In the genomic region with DNA sequence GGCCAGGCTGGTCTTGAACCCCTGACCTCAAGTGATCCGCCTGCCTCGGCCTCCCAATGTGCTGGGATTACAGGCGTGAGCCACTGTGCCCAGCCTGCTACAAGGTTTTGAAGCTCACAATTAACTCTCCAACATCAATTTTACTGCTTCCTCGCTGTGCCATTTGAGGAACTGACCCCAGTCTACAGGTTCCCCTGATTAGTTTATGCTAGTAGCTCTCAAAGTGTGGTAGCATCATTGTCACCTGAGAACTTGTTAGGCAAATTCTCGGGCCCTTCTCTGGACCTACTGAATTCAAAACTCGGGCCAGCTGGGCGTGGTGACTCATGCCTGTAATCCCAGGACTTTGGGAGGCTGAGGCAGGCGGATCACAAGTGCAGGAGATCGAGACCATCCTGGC, we compare ENCODE assay signal across 18 cellular contexts. TPM values are rescaled to one million over a fixed set of nuclear protein-coding genes. Genes with fewer than 3 reads are reported as not detected.
DNase-seq lines count a peak whose midpoint lies in the region; ATAC-seq and TF ChIP-seq lines count a peak whose summit lies in the region.
"Had no signal": no experiment of that assay in that cellular context is flagged by ENCODE, and none has a peak within 500 bp of the region (broad histone marks: within the 10 kb centered on the region; RNA-seq: fewer than 3 reads in every experiment).

No MANE protein-coding gene starts in this region.

- H3K36me3 Mint-ChIP-seq in Caco-2 (ENCODE audit: insufficient read depth, unreplicated experiment): no peaks in the 10 kb centered on the region

- no peaks in the 10 kb centered on the region for H3K4me1 Mint-ChIP-seq in Caco-2 (ENCODE audit: low read depth, unreplicated experiment)

- H3F3A ChIP-seq in DOHH2 (ENCODE audit: control insufficient read depth, insufficient read depth): peaks cover 9% of the 10 kb centered on the region

- H3K4me1 ChIP-seq in DOHH2 (ENCODE audit: control insufficient read depth, low read length) (peaks cover 69% of the 10 kb centered on the region), OCI-LY3 (ENCODE audit: low read length) (peaks cover 47% of the 10 kb centered on the region), Caco-2 (no peaks in the 10 kb centered on the region)

- intact Hi-C loops in Caco-2 (cut with micrococcal nuclease; ENCODE audit: unreplicated experiment): no loop called here

- H3K79me2 ChIP-seq in DOHH2 (ENCODE audit: control insufficient read depth, low read length) (no peaks in the 10 kb centered on the region), OCI-LY3 (ENCODE audit: low read length) (no peaks in the 10 kb centered on the region)

- peak overlapping the region; percentile 34; the same call in 1 of the 2 replicates for H3K4me2 ChIP-seq in DOHH2 (ENCODE audit: low read length)
- 0 out of 2 replicates have a peak overlapping the region, but pooled peaks have one; percentile 18 for H3K4me2 ChIP-seq in OCI-LY3 (ENCODE audit: low read length)
- H3K4me2 ChIP-seq: SK-N-SH had no signal

- no peaks in the 10 kb centered on the region for H3K27me3 Mint-ChIP-seq in Caco-2 (ENCODE audit: insufficient read depth, unreplicated experiment)

- TF ChIP-seq CTCF in DOHH2 (IDR thresholded peaks at IDR 0.05; ENCODE audit: low read depth, low read length, poor library complexity, severe bottlenecking) (no peak), GM20000 (IDR thresholded peaks at IDR 0.05; ENCODE audit: extremely low read depth, missing control alignments) (no peak), OCI-LY3 (IDR thresholded peaks at IDR 0.05; ENCODE audit: low read depth, low read length) (no peak), Caco-2 (IDR thresholded peaks at IDR 0.05; ENCODE audit: insufficient read depth in 1 of 2, low read depth in 1 of 2, low read length in 1 of 2, severe bottlenecking in 1 of 2, unreplicated experiment in 1 of 2) (no peak)

- H3K9me3 Mint-ChIP-seq in Caco-2 (ENCODE audit: unreplicated experiment): no peaks in the 10 kb centered on the region
- H3K9me3 Mint-ChIP-seq: HFFc6 had no signal

- CTCF ChIA-PET in Caco-2 (lab: Charles Lee): no interaction called here

- H3K4me3 ChIP-seq in DOHH2 (ENCODE audit: low read length) (no peak overlapping the region), OCI-LY3 (ENCODE audit: low read length) (no peak overlapping the region), Caco-2 (ENCODE audit: low read depth, low read length) (no peak overlapping the region)

- POLR2A ChIA-PET in Caco-2 (lab: Charles Lee): no interaction called here

- no TSS peak for BruUV-seq in Caco-2 (replicated peaks; lab: Mats Ljungman, UMichigan)

- H3K9me2 ChIP-seq in DOHH2 (replicated peaks; ENCODE audit: control insufficient read depth, low read length): no peaks in the 10 kb centered on the region
- H3K9me2 ChIP-seq: SK-N-SH had no signal

- H3K4me3 Mint-ChIP-seq in Caco-2 (ENCODE audit: unreplicated experiment): no peak overlapping the region

- H2AFZ ChIP-seq in OCI-LY3 (ENCODE audit: low read depth, low read length): no peak overlapping the region

- DNase-seq in GM20000 (ENCODE audit: low spot score) (peak; percentile 51), mesenteric fat pad (ENCODE audit: low spot score) (peak; percentile 37), SK-N-DZ (ENCODE audit: low spot score) (no peak), Caco-2 (no peak), COLO829 (ENCODE audit: low spot score) (no peak)
- DNase-seq: C1 segment of cervical spinal cord, DMS153, EL, Kasumi-1, MM.1S, NCI-H1417 treated with DMSO at 0.1 percent for 48 hours, NCI-H2029, NCI-H446, SK-N-SH had no signal

- no peak overlapping the region for H3K9ac ChIP-seq in OCI-LY3 (ENCODE audit: low read length)
- H3K9ac ChIP-seq: SK-N-SH had no signal

- peak overlapping the region; percentile 20; the same call in 1 of the 2 replicates for H3K27ac ChIP-seq in DOHH2 (ENCODE audit: low read depth, low read length)
- peak overlapping the region; percentile 46 for H3K27ac ChIP-seq in OCI-LY3 (ENCODE audit: low read length)

- no peak for ATAC-seq in GM18517 (IDR thresholded peaks at IDR 0.05; ENCODE audit: unreplicated experiment)

- H3K9me3 ChIP-seq in DOHH2 (ENCODE audit: control insufficient read depth, insufficient read depth, low read length) (peaks cover 6% of the 10 kb centered on the region; the same call in 1 of the 2 replicates), OCI-LY3 (ENCODE audit: insufficient read depth, low read length) (no peaks in the 10 kb centered on the region), Caco-2 (no peaks in the 10 kb centered on the region)
- H3K9me3 ChIP-seq: SK-N-SH had no signal

- H4K20me1 ChIP-seq in DOHH2 (ENCODE audit: control insufficient read depth, insufficient read depth, low read depth, low read length): no peaks in the 10 kb centered on the region
- H4K20me1 ChIP-seq in OCI-LY3 (ENCODE audit: insufficient read depth, low read length): no peaks in the 10 kb centered on the region

- H3K27ac Mint-ChIP-seq in Caco-2 (ENCODE audit: unreplicated experiment): no peak overlapping the region

- H3K36me3 ChIP-seq in DOHH2 (ENCODE audit: control insufficient read depth, low read length) (peaks cover 5% of the 10 kb centered on the region), OCI-LY3 (replicated peaks; ENCODE audit: low read depth, low read length) (no peaks in the 10 kb centered on the region), Caco-2 (ENCODE audit: control insufficient read depth, insufficient read depth, low read length) (no peaks in the 10 kb centered on the region)

- H3K27me3 ChIP-seq in DOHH2 (ENCODE audit: control insufficient read depth, low read length) (no peaks in the 10 kb centered on the region), OCI-LY3 (ENCODE audit: low read depth, low read length) (peaks cover 15% of the 10 kb centered on the region), Caco-2 (replicated peaks; ENCODE audit: control insufficient read depth, insufficient read depth, low read length) (no peaks in the 10 kb centered on the region)

RNA-seq across cellular contexts. Expression of gene MCUR1, which starts 49.4 kb away (rescaled TPM):
- total RNA-seq in mesenteric fat pad (28.8 TPM), Caco-2 (2022) (61.2 and 64.8 TPM in 2 replicates)
- 23.1 and 24.5 TPM in 2 replicates for polyA plus RNA-seq in SK-N-DZ (2014; cell fraction: cytosol; rRNA removed)
- 10.2 and 13.2 TPM in 2 replicates for polyA plus RNA-seq in SK-N-DZ (2014; cell fraction: nucleus; rRNA removed)

RNA-seq across cellular contexts. Expression of gene RANBP9, which starts 53.4 kb away (rescaled TPM):
- total RNA-seq in mesenteric fat pad (42.2 TPM), Caco-2 (2022) (36.7 and 38.2 TPM in 2 replicates)
- polyA plus RNA-seq in SK-N-DZ (2014; cell fraction: cytosol; rRNA removed): 37.6 and 40.1 TPM in 2 replicates
- 30.7 and 38.3 TPM in 2 replicates for polyA plus RNA-seq in SK-N-DZ (2014; cell fraction: nucleus; rRNA removed)

Comparison
In these comparisons a context has a peak if more than half of its experiments do, and no peak if none do; other contexts are left out.
1. DNase-seq: peak in GM20000 (single experiment) and mesenteric fat pad (single experiment); none in SK-N-DZ (single experiment), Caco-2 (0 of 2) and COLO829 (single experiment).